Comparison of ENCODE assay signal across 1 cellular context in the genomic region with DNA sequence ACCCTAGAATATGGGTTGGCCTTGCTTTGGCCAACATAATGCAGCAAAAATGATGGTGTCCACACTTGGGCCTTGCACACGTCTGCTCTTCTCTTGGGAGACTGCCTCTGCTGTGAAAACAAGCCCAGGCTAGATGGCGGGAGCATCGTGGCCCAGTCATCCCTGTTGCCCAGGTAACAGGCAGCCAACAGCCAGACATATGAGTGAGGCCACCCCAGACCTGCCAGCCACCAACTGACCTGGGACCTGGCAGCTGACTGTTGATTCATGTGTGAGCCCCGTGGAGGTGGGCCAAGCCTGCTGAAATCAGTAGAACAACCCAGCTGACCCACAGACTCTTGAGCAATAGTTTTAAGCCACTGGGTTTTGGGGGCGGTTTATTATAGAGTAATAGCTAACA.
A peak's percentile ranks its signal among the peaks of the same experiment; 100 is the strongest.
TF ChIP-seq lines count a peak whose summit lies in the region.

No MANE protein-coding gene starts in this region.

TF ChIP-seq in K562, 482 proteins besides CTCF, POLR2A, EP300 and RAD21 (continued from another document):
- TF ChIP-seq, protein P1, sequence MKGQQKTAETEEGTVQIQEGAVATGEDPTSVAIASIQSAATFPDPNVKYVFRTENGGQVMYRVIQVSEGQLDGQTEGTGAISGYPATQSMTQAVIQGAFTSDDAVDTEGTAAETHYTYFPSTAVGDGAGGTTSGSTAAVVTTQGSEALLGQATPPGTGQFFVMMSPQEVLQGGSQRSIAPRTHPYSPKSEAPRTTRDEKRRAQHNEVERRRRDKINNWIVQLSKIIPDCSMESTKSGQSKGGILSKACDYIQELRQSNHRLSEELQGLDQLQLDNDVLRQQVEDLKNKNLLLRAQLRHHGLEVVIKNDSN (CRISPR knock-in tag; IDR thresholded peaks at IDR 0.05): no peak
- TF ChIP-seq SPI1 (IDR thresholded peaks at IDR 0.05; ENCODE audit: borderline replicate concordance, low read depth, low read length) (no peak), RFX1 (IDR thresholded peaks at IDR 0.05) (peak; percentile 46; the same call in 1 of the 2 replicates)
